15 cellular contexts compared by ENCODE assay signal in genomic region chr9:128393171-128393761, GRCh38. TPM values are rescaled to one million over a fixed set of nuclear protein-coding genes. Genes with fewer than 3 reads are reported as not detected.
DNase-seq lines count a peak whose midpoint lies in the region; ATAC-seq and TF ChIP-seq lines count a peak whose summit lies in the region.
"Had no signal": no experiment of that assay in that cellular context is flagged by ENCODE, and none has a peak within 500 bp of the region (broad histone marks: within the 10 kb centered on the region; RNA-seq: fewer than 3 reads in every experiment).

No MANE protein-coding gene starts in this region.

- no peak overlapping the region for H3K9ac ChIP-seq in neural progenitor cell

- no peak overlapping the region for H2AFZ ChIP-seq in neural progenitor cell (replicated peaks)

- BruUV-seq in MCF 10A (replicated peaks; lab: Mats Ljungman, UMichigan): no TSS peak

- no peak for ATAC-seq in GM21717 (IDR thresholded peaks at IDR 0.05; ENCODE audit: unreplicated experiment)

- H3K4me3 Mint-ChIP-seq in neural progenitor cell (peak overlapping the region; percentile 93), MCF 10A (ENCODE audit: unreplicated experiment) (no peak overlapping the region)

- CTCF ChIA-PET in MCF 10A (lab: Yijun Ruan, JAX): interaction anchor here (0.6 to 1.5 kb wide), 3 partner anchors 27 to 285 kb away, joined by 3 to 4 read pairs (median 3); no protein-coding TSS in a partner anchor

- TF ChIP-seq CTCF in neural progenitor cell (IDR thresholded peaks at IDR 0.05) (peak; percentile 3), GM13977 (IDR thresholded peaks at IDR 0.05; ENCODE audit: extremely low read depth, insufficient read depth, missing control alignments) (no peak), MCF 10A (IDR thresholded peaks at IDR 0.05; ENCODE audit: unreplicated experiment) (no peak)

- no peaks in the 10 kb centered on the region for H3K9me3 ChIP-seq in neural progenitor cell (ENCODE audit: low read depth)
- H3K9me3 ChIP-seq: right atrium auricular region, tibial artery had no signal

- H4K20me1 ChIP-seq in neural progenitor cell (ENCODE audit: low read depth): peaks cover 98% of the 10 kb centered on the region

- DNase-seq in C1 segment of cervical spinal cord (lab: John Stamatoyannopoulos, UW) (peak in 11 of 14 donors; percentile 63 to 88 (median 77)), anterior cingulate cortex (lab: John Stamatoyannopoulos, UW) (peak in 51 of 58 donors; percentile 30 to 95 (median 78)), neural progenitor cell (ENCODE audit: low spot score) (peak; percentile 95), GM13977 (ENCODE audit: low spot score) (no peak), kidney tubule cell (ENCODE audit: low spot score) (no peak), MCF 10A (ENCODE audit: unreplicated experiment) (no peak)
- DNase-seq: ACHN; activated CD4-positive, CD25-positive, alpha-beta regulatory T cell; brain microvascular endothelial cell; NCI-H2029 treated with DMSO at 0.1 percent for 48 hours; NCI-H526 treated with DMSO at 0.1 percent for 48 hours; tibial artery had no signal

- no peaks in the 10 kb centered on the region for H3K36me3 ChIP-seq in neural progenitor cell

- H3K27me3 Mint-ChIP-seq in neural progenitor cell (ENCODE audit: insufficient read depth, low read depth) (peaks cover 51% of the 10 kb centered on the region), MCF 10A (ENCODE audit: insufficient read depth, unreplicated experiment) (peaks cover 14% of the 10 kb centered on the region)

- H3K9me3 Mint-ChIP-seq in neural progenitor cell (no peaks in the 10 kb centered on the region), MCF 10A (ENCODE audit: unreplicated experiment) (no peaks in the 10 kb centered on the region)

- peaks cover 56% of the 10 kb centered on the region for H3F3A ChIP-seq in neural progenitor cell (ENCODE audit: low read depth)

- peaks cover 21% of the 10 kb centered on the region for H3K4me1 ChIP-seq in neural progenitor cell

- POLR2A ChIA-PET in MCF 10A (lab: Yijun Ruan, JAX): no interaction called here

- H3K27me3 ChIP-seq in neural progenitor cell: peaks cover 100% of the 10 kb centered on the region
- H3K27me3 ChIP-seq: tibial artery had no signal

- H3K27ac ChIP-seq in neural progenitor cell: no peak overlapping the region
- H3K27ac ChIP-seq: brain microvascular endothelial cell, right atrium auricular region, tibial artery had no signal

- H3K4me2 ChIP-seq in neural progenitor cell: peak overlapping the region; percentile 90

- H3K27ac Mint-ChIP-seq in neural progenitor cell: peak overlapping the region; percentile 96
- no peak overlapping the region for H3K27ac Mint-ChIP-seq in MCF 10A (ENCODE audit: low read depth, unreplicated experiment)

- in situ Hi-C loops in GM13977 (cut with MboI; ENCODE audit: low pct_unique_long_range_greater_than_20kb, low sequenced_read_pairs, unreplicated experiment): no loop called here

- peaks cover 58% of the 10 kb centered on the region for H3K4me1 Mint-ChIP-seq in neural progenitor cell
- no peaks in the 10 kb centered on the region for H3K4me1 Mint-ChIP-seq in MCF 10A (ENCODE audit: insufficient read depth, unreplicated experiment)

- H3K36me3 Mint-ChIP-seq in neural progenitor cell (peaks cover 11% of the 10 kb centered on the region), MCF 10A (ENCODE audit: insufficient read depth, unreplicated experiment) (peaks cover 30% of the 10 kb centered on the region)

- H3K79me2 ChIP-seq in neural progenitor cell (ENCODE audit: low read depth): no peaks in the 10 kb centered on the region

- H3K4me3 ChIP-seq in iPS-11a (ENCODE audit: low read depth, low read length): peak overlapping the region; percentile 8
- peak overlapping the region; percentile 50 for H3K4me3 ChIP-seq in neural progenitor cell
- H3K4me3 ChIP-seq: right atrium auricular region, tibial artery had no signal

- intact Hi-C loops in MCF 10A (cut with micrococcal nuclease): no loop called here

RNA-seq across cellular contexts. Expression of gene URM1, which starts 22.1 kb away (rescaled TPM):
- total RNA-seq in neural progenitor cell (ENCODE audit: low replicate concordance) (10.3 and 21.7 TPM in 2 replicates), MCF 10A (2022) (56.8 and 57.7 TPM in 2 replicates)

RNA-seq across cellular contexts. Expression of gene CERCAM, which starts 27.4 kb away (rescaled TPM):
- total RNA-seq in neural progenitor cell (ENCODE audit: low replicate concordance) (2.0 TPM in 1 of 2 replicates, not detected in the other), MCF 10A (2022) (2.3 and 4.1 TPM in 2 replicates)

RNA-seq across cellular contexts. Expression of gene SLC27A4, which starts 52.9 kb away (rescaled TPM):
- total RNA-seq in neural progenitor cell (ENCODE audit: low replicate concordance) (4.4 and 8.6 TPM in 2 replicates), MCF 10A (2022) (17.0 and 18.8 TPM in 2 replicates)

Comparison
In these comparisons a context has a peak if more than half of its experiments do, and no peak if none do; other contexts are left out.
1. DNase-seq: peak in C1 segment of cervical spinal cord (11 of 14), anterior cingulate cortex (51 of 58) and neural progenitor cell (single experiment); none in GM13977 (single experiment), kidney tubule cell (single experiment) and MCF 10A (single experiment).